In the genomic region with DNA sequence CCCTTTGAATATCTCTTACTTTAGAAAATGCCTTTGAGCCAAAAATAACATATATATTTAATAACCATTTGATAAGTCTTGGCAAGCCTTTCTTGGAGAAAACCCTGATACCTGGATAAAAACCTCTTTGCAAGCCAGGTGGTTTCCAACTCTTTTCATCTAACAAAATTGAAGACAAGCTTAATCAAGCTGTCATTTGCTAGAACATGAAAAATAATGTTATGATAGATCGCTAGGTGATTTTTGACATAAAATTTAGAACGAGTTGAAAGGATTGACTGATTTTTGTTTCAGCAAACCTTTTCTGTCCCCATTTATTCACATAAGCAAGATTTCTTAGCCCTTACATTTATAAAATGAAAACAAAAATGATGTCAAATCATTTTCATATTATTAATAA, we compare ENCODE assay signal across 7 cellular contexts.
"Had no signal": no experiment of that assay in that cellular context is flagged by ENCODE, and none has a peak within 500 bp of the region (broad histone marks: within the 10 kb centered on the region; RNA-seq: fewer than 3 reads in every experiment).

No MANE protein-coding gene starts in this region.

- H3K27ac ChIP-seq: HL-60 had no signal

- DNase-seq: IMR-90, KBM-7, KG1 had no signal

- ATAC-seq: HepG2, K562 had no signal

- FAIRE-seq: HepG2, HTR-8/SVneo, K562 had no signal

- H3K4me3 ChIP-seq: K562 had no signal
